16 cellular contexts compared by ENCODE assay signal in genomic region chr2:2238726-2239269, GRCh38.
DNase-seq lines count a peak whose midpoint lies in the region; ATAC-seq and TF ChIP-seq lines count a peak whose summit lies in the region.
"Had no signal": no experiment of that assay in that cellular context is flagged by ENCODE, and none has a peak within 500 bp of the region (broad histone marks: within the 10 kb centered on the region; RNA-seq: fewer than 3 reads in every experiment).

No MANE protein-coding gene starts in this region.

- no peak for ATAC-seq in GM19023 (IDR thresholded peaks at IDR 0.05; ENCODE audit: unreplicated experiment)
- ATAC-seq: GM12878, GM23338 had no signal

- H3K4me3 Mint-ChIP-seq in osteocyte (ENCODE audit: unreplicated experiment): no peak overlapping the region
- H3K4me3 Mint-ChIP-seq: GM23338 had no signal

- H3K9me3 Mint-ChIP-seq in osteocyte (ENCODE audit: unreplicated experiment): peaks cover 8% of the 10 kb centered on the region
- H3K9me3 Mint-ChIP-seq: GM23338 had no signal

- no peak overlapping the region for H3K4me2 ChIP-seq in osteoblast (ENCODE audit: insufficient read depth, low read length)
- H3K4me2 ChIP-seq: BLaER1 treated with 17β-estradiol and CSF1 and Interleukin-3, amounts not matched to agents 10 nM and 100 nM; GM23338 had no signal

- no peaks in the 10 kb centered on the region for H3K9me3 ChIP-seq in osteoblast (ENCODE audit: low read depth, low read length)
- H3K9me3 ChIP-seq: SJSA1 had no signal

- TF ChIP-seq CTCF in osteocyte (IDR thresholded peaks at IDR 0.05): no peak
- TF ChIP-seq CTCF in osteoblast (IDR thresholded peaks at IDR 0.05; ENCODE audit: extremely low read depth, low read depth, low read length): no peak

- H3K27me3 Mint-ChIP-seq in osteocyte (ENCODE audit: unreplicated experiment): no peaks in the 10 kb centered on the region

- peak; percentile 15 for DNase-seq in NCI-H2107 treated with DMSO at 0.1 percent for 48 hours (lab: John Stamatoyannopoulos, UW; ENCODE audit: unreplicated experiment)
- no peak for DNase-seq in NCI-H2107 (lab: John Stamatoyannopoulos, UW)
- peak; percentile 16 for DNase-seq in NCI-H1436 (lab: John Stamatoyannopoulos, UW)
- DNase-seq in NCI-H345 treated with DMSO at 0.1 percent for 48 hours (lab: John Stamatoyannopoulos, UW; ENCODE audit: unreplicated experiment): peak; percentile 69
- peak; percentile 53 for DNase-seq in osteocyte (ENCODE audit: extremely low spot score, unreplicated experiment)
- no peak for DNase-seq in activated CD4-positive, alpha-beta T cell treated with anti-CD3 and anti-CD28 coated beads, Interleukin-2, amount 50 U/mL, for 1 hour
- DNase-seq in osteoblast (ENCODE audit: insufficient read length, low spot score, missing footprints): no peak
- DNase-seq: NCI-H1694, NCI-H446 treated with DMSO at 0.1 percent for 48 hours, OCI-M1, RPMI8226 had no signal

- no peaks in the 10 kb centered on the region for H3K79me2 ChIP-seq in osteoblast (ENCODE audit: insufficient read depth, low read length)

- H3K36me3 Mint-ChIP-seq in osteocyte (ENCODE audit: unreplicated experiment): no peaks in the 10 kb centered on the region

- no peak overlapping the region for H2AFZ ChIP-seq in osteoblast (ENCODE audit: low read length)
- H2AFZ ChIP-seq: GM23338 had no signal

- no peaks in the 10 kb centered on the region for H3K27me3 ChIP-seq in osteoblast (ENCODE audit: insufficient read depth, low read length)
- H3K27me3 ChIP-seq: BLaER1 treated with 17β-estradiol and CSF1 and Interleukin-3, amounts not matched to agents 10 nM and 100 nM had no signal

- no peak overlapping the region for H3K27ac Mint-ChIP-seq in osteocyte (ENCODE audit: unreplicated experiment)
- H3K27ac Mint-ChIP-seq: GM23338 had no signal

- H3K4me1 ChIP-seq in osteoblast (ENCODE audit: insufficient read depth, low read length): no peaks in the 10 kb centered on the region
- H3K4me1 ChIP-seq: SJSA1 had no signal

- no peaks in the 10 kb centered on the region for H3K4me1 Mint-ChIP-seq in osteocyte (ENCODE audit: unreplicated experiment)
- H3K4me1 Mint-ChIP-seq: GM23338 had no signal

- H4K20me1 ChIP-seq in osteoblast (ENCODE audit: insufficient read depth, low read length): no peaks in the 10 kb centered on the region
- H4K20me1 ChIP-seq: BLaER1 treated with 17β-estradiol and CSF1 and Interleukin-3, amounts not matched to agents 10 nM and 100 nM had no signal

- H3K4me3 ChIP-seq in osteoblast (ENCODE audit: insufficient read depth, low read length): no peak overlapping the region
- H3K4me3 ChIP-seq: BLaER1 treated with 17β-estradiol and CSF1 and Interleukin-3, amounts not matched to agents 10 nM and 100 nM; GM12878; GM23338; SJSA1 had no signal

- H3K27ac ChIP-seq in osteoblast (ENCODE audit: low read depth, low read length): no peak overlapping the region
- H3K27ac ChIP-seq: BLaER1 treated with 17β-estradiol and CSF1 and Interleukin-3, amounts not matched to agents 10 nM and 100 nM; SJSA1 had no signal

- H3K36me3 ChIP-seq in osteoblast (ENCODE audit: insufficient read depth, low read length): no peaks in the 10 kb centered on the region
- H3K36me3 ChIP-seq: BLaER1 treated with 17β-estradiol and CSF1 and Interleukin-3, amounts not matched to agents 10 nM and 100 nM; SJSA1 had no signal

Comparison
In these comparisons a context has a peak if more than half of its experiments do, and no peak if none do; other contexts are left out.
1. DNase-seq: peak in NCI-H2107 treated with DMSO at 0.1 percent for 48 hours (single experiment), NCI-H1436 (single experiment), NCI-H345 treated with DMSO at 0.1 percent for 48 hours (single experiment) and osteocyte (single experiment); none in NCI-H2107 (single experiment), activated CD4-positive, alpha-beta T cell treated with anti-CD3 and anti-CD28 coated beads, Interleukin-2, amount 50 U/mL, for 1 hour (single experiment) and osteoblast (single experiment).